ENCODE assay signal across 10 cellular contexts in the genomic region with DNA sequence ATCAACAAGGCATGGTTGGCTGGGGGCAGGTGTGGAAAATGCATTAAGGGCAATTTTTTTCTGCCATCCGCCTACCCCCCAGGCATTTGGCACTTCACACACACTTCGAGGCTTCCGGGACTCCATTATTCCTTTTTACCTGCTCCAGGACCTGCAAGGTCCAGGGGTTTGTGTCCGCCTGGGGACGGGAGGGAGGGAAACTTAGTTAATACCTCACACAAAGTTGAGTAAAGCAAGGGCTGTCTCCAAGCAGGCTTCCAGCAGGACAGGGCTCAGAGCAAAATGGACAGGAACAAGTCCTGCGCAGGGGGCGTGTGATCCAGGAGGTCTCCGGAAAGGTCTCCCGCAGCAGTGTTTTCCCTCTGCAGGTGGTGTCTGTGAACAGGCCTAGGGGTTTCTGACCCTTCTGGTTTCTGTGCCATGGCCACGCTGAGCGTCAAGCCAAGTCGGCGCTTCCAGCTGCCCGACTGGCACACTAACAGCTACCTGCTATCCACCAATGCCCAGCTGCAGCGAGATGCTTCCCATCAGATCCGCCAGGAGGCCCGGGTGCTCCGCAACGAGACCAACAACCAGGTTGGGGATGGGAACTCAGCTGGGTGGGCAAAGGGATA. TPM values are rescaled to one million over a fixed set of nuclear protein-coding genes. Genes with fewer than 3 reads are reported as not detected.
DNase-seq lines count a peak whose midpoint lies in the region; ATAC-seq and TF ChIP-seq lines count a peak whose summit lies in the region.
"Had no signal": no experiment of that assay in that cellular context is flagged by ENCODE, and none has a peak within 500 bp of the region (broad histone marks: within the 10 kb centered on the region; RNA-seq: fewer than 3 reads in every experiment).

No MANE protein-coding gene starts in this region.

- TF ChIP-seq CTCF in WTC11 (IDR thresholded peaks at IDR 0.05) (no peak), gastrocnemius medialis (IDR thresholded peaks at IDR 0.05 in 4 of 5, conservative IDR thresholded peaks at IDR 0.05 in 1 of 5) (no peak)

- no peaks in the 10 kb centered on the region for H3K36me3 Mint-ChIP-seq in WTC11

- no peak overlapping the region for H3K9ac ChIP-seq in iPS-15b (ENCODE audit: low read depth, low read length)

- H3K9me3 ChIP-seq in iPS-15b (ENCODE audit: control insufficient read depth, insufficient read depth, low read length) (no peaks in the 10 kb centered on the region), gastrocnemius medialis (no peaks in the 10 kb centered on the region)

- H3K36me3 ChIP-seq in H7 (replicated peaks; ENCODE audit: control insufficient read depth, insufficient read depth, low read length), result no peaks in the 10 kb centered on the region
- H3K36me3 ChIP-seq in iPS-15b (ENCODE audit: control insufficient read depth, insufficient read depth, low read length), result no peaks in the 10 kb centered on the region
- no peaks in the 10 kb centered on the region for H3K36me3 ChIP-seq in gastrocnemius medialis

- no peak overlapping the region for H3K27ac Mint-ChIP-seq in WTC11
- H3K27ac Mint-ChIP-seq: activated CD8-positive, alpha-beta T cell treated with anti-CD3 and anti-CD28 coated beads for 36 hours had no signal

- H3K27me3 Mint-ChIP-seq in WTC11 (ENCODE audit: low read depth), result peaks cover 2% of the 10 kb centered on the region

- intact Hi-C loops in gastrocnemius medialis (cut with DNase I; ENCODE audit: low total_unique reads), result no loop called here

- H3K27me3 ChIP-seq in H7 (ENCODE audit: control insufficient read depth, insufficient read depth, low read length) (peaks cover 8% of the 10 kb centered on the region; the same call in 1 of the 2 replicates), iPS-15b (ENCODE audit: control insufficient read depth, insufficient read depth, low read length) (peaks cover 6% of the 10 kb centered on the region), gastrocnemius medialis (peaks cover 11 to 44% (median 28%) of the 10 kb centered on the region in 3 donors)

- TF ChIP-seq POLR2A in gastrocnemius medialis (IDR thresholded peaks at IDR 0.05), result no peak

- H3K27ac ChIP-seq in gastrocnemius medialis, result no peak overlapping the region

- DNase-seq in H7, result peak; percentile 62
- DNase-seq in WTC11 (ENCODE audit: low spot score), result no peak
- no peak for DNase-seq in gastrocnemius medialis
- DNase-seq in NCI-H82 (lab: John Stamatoyannopoulos, UW), result no peak
- DNase-seq in amniotic stem cell (lab: John Stamatoyannopoulos, UW), result no peak
- DNase-seq in activated CD4-positive, alpha-beta T cell treated with anti-CD3 and anti-CD28 coated beads for 1 hour, result no peak
- no peak for DNase-seq in SW480 (ENCODE audit: low spot score)

- peak overlapping the region; percentile 66 for H3K4me3 Mint-ChIP-seq in WTC11
- H3K4me3 Mint-ChIP-seq: activated CD8-positive, alpha-beta T cell treated with anti-CD3 and anti-CD28 coated beads for 36 hours had no signal

- H3K4me1 ChIP-seq in iPS-15b (ENCODE audit: control insufficient read depth, insufficient read depth, low read length) (no peaks in the 10 kb centered on the region), gastrocnemius medialis (peaks cover 3 to 20% of the 10 kb centered on the region in 2 donors)

- H3K4me3 ChIP-seq in H7 (ENCODE audit: insufficient read depth, low read depth, low read length) (peak overlapping the region; percentile 57), iPS-15b (ENCODE audit: low read depth, low read length) (peak overlapping the region; percentile 55), gastrocnemius medialis (peak overlapping the region; percentile 16 to 57 (median 48))
- H3K4me3 ChIP-seq: K562 had no signal

- CTCF ChIA-PET in WTC11 (lab: Charles Lee), result interaction anchor here (0.8 to 1.6 kb wide), 6 partner anchors 12 to 279 kb away, joined by 3 to 11 read pairs (median 4); a partner anchor contains a TSS

- peaks cover 13% of the 10 kb centered on the region for H3K4me1 Mint-ChIP-seq in WTC11

- no peaks in the 10 kb centered on the region for H3K9me3 Mint-ChIP-seq in WTC11
- H3K9me3 Mint-ChIP-seq: activated CD8-positive, alpha-beta T cell treated with anti-CD3 and anti-CD28 coated beads for 36 hours had no signal

- in situ Hi-C loops in gastrocnemius medialis (cut with MboI; ENCODE audit: low sequenced_read_pairs in 4 of 4), result no loop called here

- POLR2A ChIA-PET in WTC11 (lab: Charles Lee), result interaction anchor here (1.8 kb wide), 2 partner anchors 12 to 154 kb away, joined by 8 to 9 read pairs; a partner anchor contains a TSS

- no peak for ATAC-seq in WTC11
- no peak for ATAC-seq in gastrocnemius medialis
- ATAC-seq: activated CD8-positive, alpha-beta T cell treated with anti-CD3 and anti-CD28 coated beads for 36 hours; K562 had no signal

TF ChIP-seq in WTC11, 78 proteins besides CTCF, POLR2A, EP300 and RAD21 (continues in another document):
- no peak for TF ChIP-seq CREB1 (CRISPR knock-in tag; IDR thresholded peaks at IDR 0.05)
- no peak for TF ChIP-seq TEAD1 (CRISPR knock-in tag; IDR thresholded peaks at IDR 0.05)
- no peak for TF ChIP-seq ZNF671 (CRISPR knock-in tag; IDR thresholded peaks at IDR 0.05)
- TF ChIP-seq KAT7 (CRISPR knock-in tag; IDR thresholded peaks at IDR 0.05; ENCODE audit: borderline replicate concordance), result no peak
- TF ChIP-seq HMGA2 (CRISPR knock-in tag; IDR thresholded peaks at IDR 0.05), result no peak
- TF ChIP-seq EMX1 (CRISPR knock-in tag; IDR thresholded peaks at IDR 0.05), result no peak
- TF ChIP-seq, protein P1, sequence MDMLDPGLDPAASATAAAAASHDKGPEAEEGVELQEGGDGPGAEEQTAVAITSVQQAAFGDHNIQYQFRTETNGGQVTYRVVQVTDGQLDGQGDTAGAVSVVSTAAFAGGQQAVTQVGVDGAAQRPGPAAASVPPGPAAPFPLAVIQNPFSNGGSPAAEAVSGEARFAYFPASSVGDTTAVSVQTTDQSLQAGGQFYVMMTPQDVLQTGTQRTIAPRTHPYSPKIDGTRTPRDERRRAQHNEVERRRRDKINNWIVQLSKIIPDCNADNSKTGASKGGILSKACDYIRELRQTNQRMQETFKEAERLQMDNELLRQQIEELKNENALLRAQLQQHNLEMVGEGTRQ (CRISPR knock-in tag; IDR thresholded peaks at IDR 0.05), result no peak
- TF ChIP-seq PRRX2 (CRISPR knock-in tag; IDR thresholded peaks at IDR 0.05), result no peak
- TF ChIP-seq, protein P2, sequence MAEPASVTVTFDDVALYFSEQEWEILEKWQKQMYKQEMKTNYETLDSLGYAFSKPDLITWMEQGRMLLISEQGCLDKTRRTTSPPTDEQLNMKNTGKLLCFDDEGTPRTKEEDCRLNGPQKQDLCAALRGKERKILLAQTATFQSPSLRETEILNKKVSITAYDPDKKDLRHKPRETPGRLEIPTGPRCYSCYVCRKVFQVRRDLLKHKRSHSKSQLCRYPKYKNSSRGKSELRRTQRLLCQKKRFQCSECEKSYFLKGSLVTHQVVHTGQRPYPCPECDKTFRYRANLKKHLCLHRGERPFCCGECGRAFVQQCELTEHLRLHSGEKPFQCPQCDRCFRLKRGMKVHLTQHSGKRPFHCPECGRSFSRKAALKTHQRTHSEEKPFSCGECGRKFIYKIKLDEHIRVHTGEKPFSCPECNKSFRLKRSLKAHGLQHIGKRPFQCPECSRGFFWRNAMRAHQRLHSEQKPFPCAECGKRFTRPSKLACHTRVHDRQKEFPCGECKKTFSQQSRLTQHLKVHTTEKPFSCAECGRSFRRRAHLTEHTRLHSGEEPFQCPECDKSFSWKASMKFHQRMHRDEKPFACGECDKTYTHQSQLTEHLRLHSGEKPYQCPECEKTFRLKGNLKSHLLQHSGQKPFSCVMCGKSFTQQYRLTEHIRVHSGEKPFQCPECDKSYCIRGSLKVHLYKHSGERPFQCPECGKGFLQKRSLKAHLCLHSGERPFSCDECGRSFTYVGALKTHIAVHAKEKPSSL (CRISPR knock-in tag; conservative IDR thresholded peaks at IDR 0.05), result no peak
- TF ChIP-seq, protein P3, sequence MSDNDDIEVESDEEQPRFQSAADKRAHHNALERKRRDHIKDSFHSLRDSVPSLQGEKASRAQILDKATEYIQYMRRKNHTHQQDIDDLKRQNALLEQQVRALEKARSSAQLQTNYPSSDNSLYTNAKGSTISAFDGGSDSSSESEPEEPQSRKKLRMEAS (CRISPR knock-in tag; IDR thresholded peaks at IDR 0.05), result no peak
- TF ChIP-seq OVOL2 (CRISPR knock-in tag; IDR thresholded peaks at IDR 0.05; ENCODE audit: borderline replicate concordance), result no peak
- TF ChIP-seq RELA (CRISPR knock-in tag; IDR thresholded peaks at IDR 0.05; ENCODE audit: borderline replicate concordance), result no peak
- no peak for TF ChIP-seq ZNF232 (CRISPR knock-in tag; IDR thresholded peaks at IDR 0.05)
- TF ChIP-seq, protein P4, sequence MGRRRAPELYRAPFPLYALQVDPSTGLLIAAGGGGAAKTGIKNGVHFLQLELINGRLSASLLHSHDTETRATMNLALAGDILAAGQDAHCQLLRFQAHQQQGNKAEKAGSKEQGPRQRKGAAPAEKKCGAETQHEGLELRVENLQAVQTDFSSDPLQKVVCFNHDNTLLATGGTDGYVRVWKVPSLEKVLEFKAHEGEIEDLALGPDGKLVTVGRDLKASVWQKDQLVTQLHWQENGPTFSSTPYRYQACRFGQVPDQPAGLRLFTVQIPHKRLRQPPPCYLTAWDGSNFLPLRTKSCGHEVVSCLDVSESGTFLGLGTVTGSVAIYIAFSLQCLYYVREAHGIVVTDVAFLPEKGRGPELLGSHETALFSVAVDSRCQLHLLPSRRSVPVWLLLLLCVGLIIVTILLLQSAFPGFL (CRISPR knock-in tag; IDR thresholded peaks at IDR 0.05; ENCODE audit: borderline replicate concordance), result no peak

RNA-seq across cellular contexts. Expression of a gene that starts 0.7 kb away (rescaled TPM):
- 1.0 and 1.2 TPM in 2 replicates for total RNA-seq in H7 (2014; rRNA removed; shearing (Covaris generic))
- total RNA-seq in WTC11 (2021) (1.9 to 2.5 TPM (median 2.0 TPM) in 3 replicates), gastrocnemius medialis (not detected)

RNA-seq across cellular contexts. Expression of a gene that starts 4.1 kb away (rescaled TPM):
- total RNA-seq in H7 (2014; rRNA removed; shearing (Covaris generic)), result 112 and 116 TPM in 2 replicates
- total RNA-seq in WTC11 (2021) (30.0 to 32.7 TPM (median 31.2 TPM) in 3 replicates), gastrocnemius medialis (10 to 100 TPM; 46.7 to 67.3 (median 54.0) TPM)

RNA-seq across cellular contexts. Expression of a gene that starts 40.4 kb away (rescaled TPM):
- 1.6 TPM in 2 replicates for total RNA-seq in H7 (2014; rRNA removed; shearing (Covaris generic))
- 2.3 to 3.5 TPM (median 3.3 TPM) in 3 replicates for total RNA-seq in WTC11 (2021)
- 1 to 10 TPM in 1 of 4 donors, under 1 TPM in 3; 0.61 to 1.6 (median 0.81) TPM for total RNA-seq in gastrocnemius medialis
